ENCODE assay signal across 1 cellular context in the genomic region with DNA sequence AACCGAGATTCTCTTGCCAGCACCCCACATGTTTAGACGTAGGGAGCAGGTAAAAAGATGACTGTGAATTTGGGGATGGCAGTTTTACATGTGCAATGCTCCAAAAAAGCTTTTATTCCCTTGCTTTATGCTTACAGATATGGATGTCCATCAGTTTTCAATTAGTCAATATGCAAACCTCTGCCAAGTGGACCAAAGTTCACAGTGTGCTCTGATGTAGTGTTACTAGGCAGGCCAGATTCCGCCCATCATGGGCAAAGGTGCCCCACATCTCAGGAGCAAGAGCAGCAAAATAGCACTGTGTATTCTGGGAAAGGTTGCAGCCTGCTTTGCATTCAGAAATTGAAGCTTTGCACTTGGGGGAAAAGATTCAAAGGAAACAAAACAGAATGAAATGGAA.
TF ChIP-seq lines count a peak whose summit lies in the region.

No MANE protein-coding gene starts in this region.

TF ChIP-seq in liver, 16 proteins besides CTCF, POLR2A, EP300 and RAD21 (continued from another document):
- TF ChIP-seq, protein P1, sequence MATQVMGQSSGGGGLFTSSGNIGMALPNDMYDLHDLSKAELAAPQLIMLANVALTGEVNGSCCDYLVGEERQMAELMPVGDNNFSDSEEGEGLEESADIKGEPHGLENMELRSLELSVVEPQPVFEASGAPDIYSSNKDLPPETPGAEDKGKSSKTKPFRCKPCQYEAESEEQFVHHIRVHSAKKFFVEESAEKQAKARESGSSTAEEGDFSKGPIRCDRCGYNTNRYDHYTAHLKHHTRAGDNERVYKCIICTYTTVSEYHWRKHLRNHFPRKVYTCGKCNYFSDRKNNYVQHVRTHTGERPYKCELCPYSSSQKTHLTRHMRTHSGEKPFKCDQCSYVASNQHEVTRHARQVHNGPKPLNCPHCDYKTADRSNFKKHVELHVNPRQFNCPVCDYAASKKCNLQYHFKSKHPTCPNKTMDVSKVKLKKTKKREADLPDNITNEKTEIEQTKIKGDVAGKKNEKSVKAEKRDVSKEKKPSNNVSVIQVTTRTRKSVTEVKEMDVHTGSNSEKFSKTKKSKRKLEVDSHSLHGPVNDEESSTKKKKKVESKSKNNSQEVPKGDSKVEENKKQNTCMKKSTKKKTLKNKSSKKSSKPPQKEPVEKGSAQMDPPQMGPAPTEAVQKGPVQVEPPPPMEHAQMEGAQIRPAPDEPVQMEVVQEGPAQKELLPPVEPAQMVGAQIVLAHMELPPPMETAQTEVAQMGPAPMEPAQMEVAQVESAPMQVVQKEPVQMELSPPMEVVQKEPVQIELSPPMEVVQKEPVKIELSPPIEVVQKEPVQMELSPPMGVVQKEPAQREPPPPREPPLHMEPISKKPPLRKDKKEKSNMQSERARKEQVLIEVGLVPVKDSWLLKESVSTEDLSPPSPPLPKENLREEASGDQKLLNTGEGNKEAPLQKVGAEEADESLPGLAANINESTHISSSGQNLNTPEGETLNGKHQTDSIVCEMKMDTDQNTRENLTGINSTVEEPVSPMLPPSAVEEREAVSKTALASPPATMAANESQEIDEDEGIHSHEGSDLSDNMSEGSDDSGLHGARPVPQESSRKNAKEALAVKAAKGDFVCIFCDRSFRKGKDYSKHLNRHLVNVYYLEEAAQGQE (IDR thresholded peaks at IDR 0.05) = no peak
- peak; percentile 46 to 50 for TF ChIP-seq HNF4A (conservative IDR thresholded peaks at IDR 0.05)
- TF ChIP-seq NR2F2 (IDR thresholded peaks at IDR 0.05) = no peak
- TF ChIP-seq FOXA2 (IDR thresholded peaks at IDR 0.05) = no peak
- no peak for TF ChIP-seq GABPA (IDR thresholded peaks at IDR 0.05 in 1 of 2, conservative IDR thresholded peaks at IDR 0.05 in 1 of 2)
- TF ChIP-seq ATF3 (IDR thresholded peaks at IDR 0.05) = no peak
- TF ChIP-seq SP1 (IDR thresholded peaks at IDR 0.05) = peak; percentile 43
- TF ChIP-seq RXRA (IDR thresholded peaks at IDR 0.05) = peak; percentile 72 to 73
- no peak for TF ChIP-seq YY1 (IDR thresholded peaks at IDR 0.05)
- TF ChIP-seq FOXA1 (IDR thresholded peaks at IDR 0.05) = no peak
